ENCODE assay signal across 17 cellular contexts in the genomic region with DNA sequence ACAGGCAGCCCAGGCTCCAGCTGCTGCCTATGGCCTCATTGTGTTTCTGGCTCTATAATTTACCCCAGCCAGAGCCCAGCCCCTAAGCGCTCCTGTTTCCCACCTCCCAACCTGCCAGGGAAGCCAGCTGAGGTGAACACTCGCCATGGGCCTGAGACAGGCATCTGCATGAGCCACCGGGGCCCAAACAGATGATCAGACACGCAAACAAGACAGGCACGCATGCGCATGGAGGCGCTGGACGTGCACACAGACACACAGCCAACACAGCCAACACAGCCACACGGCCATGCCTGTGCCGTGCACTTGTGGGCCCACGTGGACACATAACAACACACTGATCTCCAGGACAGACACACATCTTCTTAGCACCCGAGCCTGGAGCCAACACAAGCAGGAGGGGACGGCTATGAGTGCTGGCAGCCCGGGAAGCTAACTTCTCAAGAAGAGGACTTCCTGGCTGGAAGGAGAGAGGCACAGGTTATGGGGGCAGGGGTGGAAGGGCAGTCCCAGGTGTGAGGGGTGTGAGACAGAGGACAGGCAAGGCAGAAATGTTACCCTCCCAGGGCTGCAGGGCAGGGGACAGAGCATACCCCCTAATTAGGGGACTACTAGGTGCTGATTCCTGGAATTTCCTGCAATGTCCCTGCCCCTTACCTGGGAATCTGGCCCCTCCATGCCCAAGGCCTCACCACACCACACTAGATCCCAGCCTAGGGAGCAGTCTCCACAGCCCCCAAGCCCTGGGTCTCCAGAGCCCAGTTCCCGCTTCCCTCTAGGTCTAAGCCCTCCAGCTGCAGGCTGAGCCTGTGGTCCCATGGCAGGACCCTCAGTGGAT.
A peak's percentile ranks its signal among the peaks of the same experiment; 100 is the strongest.
DNase-seq lines count a peak whose midpoint lies in the region.
"Had no signal": no experiment of that assay in that cellular context is flagged by ENCODE, and none has a peak within 500 bp of the region (broad histone marks: within the 10 kb centered on the region; RNA-seq: fewer than 3 reads in every experiment).

No MANE protein-coding gene starts in this region.

- DNase-seq in NCI-H1436 (lab: John Stamatoyannopoulos, UW) (peak; percentile 67), NCI-H2081 (lab: John Stamatoyannopoulos, UW) (peak; percentile 76), SHP77 treated with DMSO at 0.1 percent for 48 hours (lab: John Stamatoyannopoulos, UW) (peak; percentile 58), posterior vena cava (ENCODE audit: low spot score) (peak; percentile 68), HT-29 (ENCODE audit: low spot score) (no peak), OCI-M1 (lab: John Stamatoyannopoulos, UW) (no peak), Ammon's horn (ENCODE audit: low spot score) (no peak)
- DNase-seq: activated CD4-positive, alpha-beta T cell treated with anti-CD3 and anti-CD28 coated beads, Interleukin-2, amount 50 U/mL, for 4 hours; activated naive CD4-positive, alpha-beta T cell treated with Interleukin-2 at 50 U/mL for 16 hours; central memory CD4-positive, alpha-beta T cell; left lung; mesenchymal stem cell; NCI-H1105; right lobe of liver; stimulated activated CD4-positive, alpha-beta T cell treated with anti-CD3 and anti-CD28 coated beads, Interleukin-12 subunit alpha, Interleukin-12 subunit beta, amount 100 ng/mL, for 4 hours; stimulated activated CD4-positive, alpha-beta T cell treated with anti-CD3 and anti-CD28 coated beads, Interleukin-4, amount 100 ng/mL, for 1 hour; T-helper 17 cell had no signal

- intact Hi-C loops in posterior vena cava (cut with DNase I): loop anchor here in 1 of 2 donors (10.0 kb wide), 1 partner anchor 246 kb away; no protein-coding TSS in a partner anchor

Comparison
In these comparisons a context has a peak if more than half of its experiments do, and no peak if none do; other contexts are left out.
1. DNase-seq: peak in NCI-H1436 (single experiment), NCI-H2081 (2 of 2), SHP77 treated with DMSO at 0.1 percent for 48 hours (single experiment) and posterior vena cava (single experiment); none in HT-29 (single experiment), OCI-M1 (single experiment) and Ammon's horn (single experiment).